Comparison of ENCODE assay signal across 2 cellular contexts in genomic region chrX:148382983-148383382, GRCh38.
TF ChIP-seq lines count a peak whose summit lies in the region.

No MANE protein-coding gene starts in this region.

TF ChIP-seq in neural cell, 6 proteins besides CTCF, POLR2A, EP300 and RAD21:
- peak; percentile 23 for TF ChIP-seq POLR2AphosphoS5 (IDR thresholded peaks at IDR 0.05)
- TF ChIP-seq SMC3 (conservative IDR thresholded peaks at IDR 0.05; ENCODE audit: poor library complexity): no peak
- TF ChIP-seq, protein P1, sequence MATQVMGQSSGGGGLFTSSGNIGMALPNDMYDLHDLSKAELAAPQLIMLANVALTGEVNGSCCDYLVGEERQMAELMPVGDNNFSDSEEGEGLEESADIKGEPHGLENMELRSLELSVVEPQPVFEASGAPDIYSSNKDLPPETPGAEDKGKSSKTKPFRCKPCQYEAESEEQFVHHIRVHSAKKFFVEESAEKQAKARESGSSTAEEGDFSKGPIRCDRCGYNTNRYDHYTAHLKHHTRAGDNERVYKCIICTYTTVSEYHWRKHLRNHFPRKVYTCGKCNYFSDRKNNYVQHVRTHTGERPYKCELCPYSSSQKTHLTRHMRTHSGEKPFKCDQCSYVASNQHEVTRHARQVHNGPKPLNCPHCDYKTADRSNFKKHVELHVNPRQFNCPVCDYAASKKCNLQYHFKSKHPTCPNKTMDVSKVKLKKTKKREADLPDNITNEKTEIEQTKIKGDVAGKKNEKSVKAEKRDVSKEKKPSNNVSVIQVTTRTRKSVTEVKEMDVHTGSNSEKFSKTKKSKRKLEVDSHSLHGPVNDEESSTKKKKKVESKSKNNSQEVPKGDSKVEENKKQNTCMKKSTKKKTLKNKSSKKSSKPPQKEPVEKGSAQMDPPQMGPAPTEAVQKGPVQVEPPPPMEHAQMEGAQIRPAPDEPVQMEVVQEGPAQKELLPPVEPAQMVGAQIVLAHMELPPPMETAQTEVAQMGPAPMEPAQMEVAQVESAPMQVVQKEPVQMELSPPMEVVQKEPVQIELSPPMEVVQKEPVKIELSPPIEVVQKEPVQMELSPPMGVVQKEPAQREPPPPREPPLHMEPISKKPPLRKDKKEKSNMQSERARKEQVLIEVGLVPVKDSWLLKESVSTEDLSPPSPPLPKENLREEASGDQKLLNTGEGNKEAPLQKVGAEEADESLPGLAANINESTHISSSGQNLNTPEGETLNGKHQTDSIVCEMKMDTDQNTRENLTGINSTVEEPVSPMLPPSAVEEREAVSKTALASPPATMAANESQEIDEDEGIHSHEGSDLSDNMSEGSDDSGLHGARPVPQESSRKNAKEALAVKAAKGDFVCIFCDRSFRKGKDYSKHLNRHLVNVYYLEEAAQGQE (IDR thresholded peaks at IDR 0.05; ENCODE audit: borderline replicate concordance): peak; percentile 24

TF ChIP-seq in HepG2, 621 proteins besides CTCF, POLR2A, EP300 and RAD21:
- no peak for TF ChIP-seq KDM2A (CRISPR knock-in tag; IDR thresholded peaks at IDR 0.05; ENCODE audit: borderline replicate concordance, low read depth)
- no peak for TF ChIP-seq ELF1 (CRISPR knock-in tag; IDR thresholded peaks at IDR 0.05)
- TF ChIP-seq, protein P2, sequence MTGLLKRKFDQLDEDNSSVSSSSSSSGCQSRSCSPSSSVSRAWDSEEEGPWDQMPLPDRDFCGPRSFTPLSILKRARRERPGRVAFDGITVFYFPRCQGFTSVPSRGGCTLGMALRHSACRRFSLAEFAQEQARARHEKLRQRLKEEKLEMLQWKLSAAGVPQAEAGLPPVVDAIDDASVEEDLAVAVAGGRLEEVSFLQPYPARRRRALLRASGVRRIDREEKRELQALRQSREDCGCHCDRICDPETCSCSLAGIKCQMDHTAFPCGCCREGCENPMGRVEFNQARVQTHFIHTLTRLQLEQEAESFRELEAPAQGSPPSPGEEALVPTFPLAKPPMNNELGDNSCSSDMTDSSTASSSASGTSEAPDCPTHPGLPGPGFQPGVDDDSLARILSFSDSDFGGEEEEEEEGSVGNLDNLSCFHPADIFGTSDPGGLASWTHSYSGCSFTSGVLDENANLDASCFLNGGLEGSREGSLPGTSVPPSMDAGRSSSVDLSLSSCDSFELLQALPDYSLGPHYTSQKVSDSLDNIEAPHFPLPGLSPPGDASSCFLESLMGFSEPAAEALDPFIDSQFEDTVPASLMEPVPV (CRISPR knock-in tag; IDR thresholded peaks at IDR 0.05): no peak
- TF ChIP-seq ZNF33A (CRISPR knock-in tag; IDR thresholded peaks at IDR 0.05; ENCODE audit: borderline replicate concordance): no peak
- no peak for TF ChIP-seq RXRA (CRISPR knock-in tag; IDR thresholded peaks at IDR 0.05)
- no peak for TF ChIP-seq PAX8 (CRISPR knock-in tag; IDR thresholded peaks at IDR 0.05; ENCODE audit: borderline replicate concordance)
- TF ChIP-seq GATAD2A (CRISPR knock-in tag; IDR thresholded peaks at IDR 0.05): no peak
- no peak for TF ChIP-seq SP5 (CRISPR knock-in tag; IDR thresholded peaks at IDR 0.05; ENCODE audit: borderline replicate concordance, low read depth)
- TF ChIP-seq NCOA1 (CRISPR knock-in tag; IDR thresholded peaks at IDR 0.05): no peak
- TF ChIP-seq, protein P3, sequence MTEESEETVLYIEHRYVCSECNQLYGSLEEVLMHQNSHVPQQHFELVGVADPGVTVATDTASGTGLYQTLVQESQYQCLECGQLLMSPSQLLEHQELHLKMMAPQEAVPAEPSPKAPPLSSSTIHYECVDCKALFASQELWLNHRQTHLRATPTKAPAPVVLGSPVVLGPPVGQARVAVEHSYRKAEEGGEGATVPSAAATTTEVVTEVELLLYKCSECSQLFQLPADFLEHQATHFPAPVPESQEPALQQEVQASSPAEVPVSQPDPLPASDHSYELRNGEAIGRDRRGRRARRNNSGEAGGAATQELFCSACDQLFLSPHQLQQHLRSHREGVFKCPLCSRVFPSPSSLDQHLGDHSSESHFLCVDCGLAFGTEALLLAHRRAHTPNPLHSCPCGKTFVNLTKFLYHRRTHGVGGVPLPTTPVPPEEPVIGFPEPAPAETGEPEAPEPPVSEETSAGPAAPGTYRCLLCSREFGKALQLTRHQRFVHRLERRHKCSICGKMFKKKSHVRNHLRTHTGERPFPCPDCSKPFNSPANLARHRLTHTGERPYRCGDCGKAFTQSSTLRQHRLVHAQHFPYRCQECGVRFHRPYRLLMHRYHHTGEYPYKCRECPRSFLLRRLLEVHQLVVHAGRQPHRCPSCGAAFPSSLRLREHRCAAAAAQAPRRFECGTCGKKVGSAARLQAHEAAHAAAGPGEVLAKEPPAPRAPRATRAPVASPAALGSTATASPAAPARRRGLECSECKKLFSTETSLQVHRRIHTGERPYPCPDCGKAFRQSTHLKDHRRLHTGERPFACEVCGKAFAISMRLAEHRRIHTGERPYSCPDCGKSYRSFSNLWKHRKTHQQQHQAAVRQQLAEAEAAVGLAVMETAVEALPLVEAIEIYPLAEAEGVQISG (CRISPR knock-in tag; IDR thresholded peaks at IDR 0.05): no peak
- TF ChIP-seq, protein P4, sequence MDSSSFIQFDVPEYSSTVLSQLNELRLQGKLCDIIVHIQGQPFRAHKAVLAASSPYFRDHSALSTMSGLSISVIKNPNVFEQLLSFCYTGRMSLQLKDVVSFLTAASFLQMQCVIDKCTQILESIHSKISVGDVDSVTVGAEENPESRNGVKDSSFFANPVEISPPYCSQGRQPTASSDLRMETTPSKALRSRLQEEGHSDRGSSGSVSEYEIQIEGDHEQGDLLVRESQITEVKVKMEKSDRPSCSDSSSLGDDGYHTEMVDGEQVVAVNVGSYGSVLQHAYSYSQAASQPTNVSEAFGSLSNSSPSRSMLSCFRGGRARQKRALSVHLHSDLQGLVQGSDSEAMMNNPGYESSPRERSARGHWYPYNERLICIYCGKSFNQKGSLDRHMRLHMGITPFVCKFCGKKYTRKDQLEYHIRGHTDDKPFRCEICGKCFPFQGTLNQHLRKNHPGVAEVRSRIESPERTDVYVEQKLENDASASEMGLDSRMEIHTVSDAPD (CRISPR knock-in tag; IDR thresholded peaks at IDR 0.05): no peak
- no peak for TF ChIP-seq PTBP1 (IDR thresholded peaks at IDR 0.05; ENCODE audit: low read depth, low read length, poor library complexity, severe bottlenecking)
- no peak for TF ChIP-seq ETV6 (CRISPR knock-in tag; conservative IDR thresholded peaks at IDR 0.05)
- no peak for TF ChIP-seq MED13 (CRISPR knock-in tag; IDR thresholded peaks at IDR 0.05)
- no peak for TF ChIP-seq LCORL (IDR thresholded peaks at IDR 0.05)
- no peak for TF ChIP-seq LCORL (CRISPR knock-in tag; IDR thresholded peaks at IDR 0.05)
- TF ChIP-seq NCOR1 (IDR thresholded peaks at IDR 0.05; ENCODE audit: borderline replicate concordance, low read length): no peak
- TF ChIP-seq BRD4 (CRISPR knock-in tag; IDR thresholded peaks at IDR 0.05): no peak
